1 cellular context compared by ENCODE assay signal in genomic region chr19:51480590-51480989, GRCh38.
TF ChIP-seq lines count a peak whose summit lies in the region.

No MANE protein-coding gene starts in this region.

TF ChIP-seq in GM12878, 131 proteins besides CTCF, POLR2A, EP300 and RAD21:
- peak; percentile 84 for TF ChIP-seq REST (IDR thresholded peaks at IDR 0.05; ENCODE audit: low read depth, low read length)
- no peak for TF ChIP-seq NKRF (conservative IDR thresholded peaks at IDR 0.05)
- TF ChIP-seq PRDM15 (CRISPR knock-in tag; IDR thresholded peaks at IDR 0.05) = no peak
